In genomic region chr17:21377821-21378396, GRCh38 we compare ENCODE assay signal across 10 cellular contexts. TPM values are rescaled to one million over a fixed set of nuclear protein-coding genes. Genes with fewer than 3 reads are reported as not detected.
A peak's percentile ranks its signal among the peaks of the same experiment; 100 is the strongest.
DNase-seq lines count a peak whose midpoint lies in the region; ATAC-seq and TF ChIP-seq lines count a peak whose summit lies in the region.
"Had no signal": no experiment of that assay in that cellular context is flagged by ENCODE, and none has a peak within 500 bp of the region (broad histone marks: within the 10 kb centered on the region; RNA-seq: fewer than 3 reads in every experiment).

No MANE protein-coding gene starts in this region.

- H3K27me3 ChIP-seq in SK-N-SH (ENCODE audit: insufficient read depth) (peaks cover 28% of the 10 kb centered on the region), muscle layer of duodenum (ENCODE audit: low read depth, low read length) (peaks cover 28% of the 10 kb centered on the region), suprapubic skin (peaks cover 44% of the 10 kb centered on the region)

- H3K9me2 ChIP-seq in SK-N-SH = no peaks in the 10 kb centered on the region

- no peaks in the 10 kb centered on the region for H3K9me3 ChIP-seq in SK-N-SH
- H3K9me3 ChIP-seq in muscle layer of duodenum (ENCODE audit: control insufficient read depth in 1 of 2, low read length in 2 of 2) = no peaks in the 10 kb centered on the region
- H3K9me3 ChIP-seq in suprapubic skin = no peaks in the 10 kb centered on the region

- DNase-seq in SK-N-SH (peak; percentile 74), coronary artery (ENCODE audit: low spot score) (no peak), suprapubic skin (ENCODE audit: low spot score in 2 of 2) (no peak), GM20000 (ENCODE audit: low spot score) (no peak)
- DNase-seq in stimulated activated CD4-positive, alpha-beta T cell treated with anti-CD3 and anti-CD28 coated beads, Interleukin-15, amount 100 ng/mL, for 24 hours = no peak
- DNase-seq: islet precursor cell, NCI-H2171 had no signal

- TF ChIP-seq CTCF in SK-N-SH (IDR thresholded peaks at IDR 0.05) (no peak), coronary artery (IDR thresholded peaks at IDR 0.05) (no peak), suprapubic skin (IDR thresholded peaks at IDR 0.05) (no peak), GM20000 (IDR thresholded peaks at IDR 0.05; ENCODE audit: extremely low read depth, missing control alignments) (no peak)

- no peak; the same call in 2 of the 3 replicates for ATAC-seq in SK-N-SH treated with all-trans-retinoic acid at 6 μM for 48 hours
- ATAC-seq in HG02642 (IDR thresholded peaks at IDR 0.05; ENCODE audit: poor library complexity, unreplicated experiment) = no peak

- WGBS in SK-N-SH (ENCODE audit: low lambda C conversion rate) = 27% methylated on average over 18 of the region's 39 CpGs
- 13% methylated on average over 23 of the region's 39 CpGs for WGBS in suprapubic skin

- no peak for TF ChIP-seq EP300 in SK-N-SH (IDR thresholded peaks at IDR 0.05; ENCODE audit: borderline replicate concordance in 1 of 2, low read depth in 1 of 2, low read length in 1 of 2)
- no peak for TF ChIP-seq EP300 in suprapubic skin (IDR thresholded peaks at IDR 0.05)

- 0 out of 2 replicates have a peak, but pooled peaks have one; percentile 6 for TF ChIP-seq RAD21 in SK-N-SH (IDR thresholded peaks at IDR 0.05; ENCODE audit: low read length)

- H3K4me3 ChIP-seq in SK-N-SH (ENCODE audit: low read depth in 2 of 2, low read length in 1 of 2) (peak overlapping the region in 1 of 2 experiments; percentile 27; a peak in 3 of 4 replicates), coronary artery (peak overlapping the region; percentile 71), muscle layer of duodenum (ENCODE audit: low read depth in 1 of 2, low read length in 2 of 2) (peak overlapping the region; percentile 37 to 67), suprapubic skin (peak overlapping the region; percentile 65)

- H3K27ac ChIP-seq in SK-N-SH (ENCODE audit: low read depth in 2 of 2, low read length in 1 of 2) (no peak overlapping the region), coronary artery (no peak overlapping the region), muscle layer of duodenum (ENCODE audit: low read length) (no peak overlapping the region), suprapubic skin (no peak overlapping the region)

- H3K4me1 ChIP-seq in SK-N-SH (ENCODE audit: control insufficient read depth in 1 of 2, insufficient read depth in 2 of 2, low read depth in 1 of 2, low read length in 1 of 2) (peaks cover 4 to 24% of the 10 kb centered on the region in 2 experiments; a peak in 2 of 4 replicates), muscle layer of duodenum (ENCODE audit: control insufficient read depth in 1 of 2, insufficient read depth in 2 of 2, low read length in 2 of 2) (peaks cover 3 to 38% of the 10 kb centered on the region in 2 donors), suprapubic skin (peaks cover 31% of the 10 kb centered on the region)

- H2AFZ ChIP-seq in SK-N-SH (ENCODE audit: low read depth) = no peak overlapping the region

- POLR2A ChIA-PET in SK-N-SH (lab: Yijun Ruan, JAX) = interaction anchor here (1.0 kb wide), 1 partner anchor 56 kb away, joined by 3 read pairs; no protein-coding TSS in a partner anchor

- H3K9ac ChIP-seq in SK-N-SH = no peak overlapping the region

- H3K36me3 ChIP-seq in SK-N-SH (replicated peaks in 1 of 2; ENCODE audit: control insufficient read depth in 1 of 2, insufficient read depth in 2 of 2, low read length in 1 of 2) (no peaks in the 10 kb centered on the region), muscle layer of duodenum (ENCODE audit: control insufficient read depth in 1 of 2, insufficient read depth in 2 of 2, low read length in 2 of 2) (no peaks in the 10 kb centered on the region), suprapubic skin (no peaks in the 10 kb centered on the region)

- no peak for TF ChIP-seq POLR2A in suprapubic skin (IDR thresholded peaks at IDR 0.05)

- no peaks in the 10 kb centered on the region for H3F3A ChIP-seq in SK-N-SH (replicated peaks; ENCODE audit: insufficient read depth)

- no peaks in the 10 kb centered on the region for H4K20me1 ChIP-seq in SK-N-SH (ENCODE audit: insufficient read depth)

- H3K79me2 ChIP-seq in SK-N-SH (ENCODE audit: insufficient read depth) = no peaks in the 10 kb centered on the region

- CTCF ChIA-PET in SK-N-SH (lab: Yijun Ruan, JAX) = interaction anchor here (1.5 to 3.1 kb wide), 3 partner anchors 12 to 135 kb away, joined by 3 to 10 read pairs (median 4); no protein-coding TSS in a partner anchor

- peak overlapping the region; percentile 69 for H3K4me2 ChIP-seq in SK-N-SH

TF ChIP-seq in SK-N-SH, 30 proteins besides CTCF, POLR2A, EP300 and RAD21 (continues in another document):
- TF ChIP-seq MAX (IDR thresholded peaks at IDR 0.05; ENCODE audit: low read depth) (no peak), GABPA (IDR thresholded peaks at IDR 0.05; ENCODE audit: low read depth) (no peak), USF2 (IDR thresholded peaks at IDR 0.05; ENCODE audit: borderline replicate concordance, low read depth, low read length) (no peak), MXI1 (IDR thresholded peaks at IDR 0.05; ENCODE audit: low read depth, low read length) (no peak), TEAD4 (IDR thresholded peaks at IDR 0.05; ENCODE audit: borderline replicate concordance, insufficient read depth) (no peak), TCF12 (IDR thresholded peaks at IDR 0.05) (no peak), ELF1 (IDR thresholded peaks at IDR 0.05) (no peak), ZBTB33 (IDR thresholded peaks at IDR 0.05; ENCODE audit: borderline replicate concordance, low read depth) (no peak)

TF ChIP-seq in SK-N-SH treated with all-trans-retinoic acid at 6 μM for 48 hours, 23 proteins besides CTCF, POLR2A, EP300 and RAD21:
- TF ChIP-seq TCF4 (CRISPR knock-in tag; IDR thresholded peaks at IDR 0.05; ENCODE audit: borderline replicate concordance) (no peak), POU6F1 (CRISPR knock-in tag; IDR thresholded peaks at IDR 0.05; ENCODE audit: borderline replicate concordance, low read depth) (no peak), ESRRG (CRISPR knock-in tag; IDR thresholded peaks at IDR 0.05) (no peak), ZNF70 (CRISPR knock-in tag; IDR thresholded peaks at IDR 0.05) (no peak), CSDC2 (CRISPR knock-in tag; IDR thresholded peaks at IDR 0.05) (no peak), ZFP3 (CRISPR knock-in tag; IDR thresholded peaks at IDR 0.05) (no peak)

RNA-seq across cellular contexts. Expression of gene KCNJ12, which starts 1.8 kb away (rescaled TPM):
- 0.31 and 0.36 TPM in 2 replicates for polyA plus RNA-seq in SK-N-SH (2012; rRNA removed)
- polyA plus RNA-seq in SK-N-SH (2012; cell fraction: cytosol; rRNA removed) = 0.13 and 0.18 TPM in 2 replicates
- 0.20 and 0.27 TPM in 2 replicates for polyA plus RNA-seq in SK-N-SH (2012; cell fraction: nucleus; rRNA removed)
- 10 to 100 TPM in 1 of 4 donors, 1 to 10 TPM in 2, under 1 TPM in 1; 0.56 to 10.5 (median 5.6) TPM for total RNA-seq in suprapubic skin
